ENCODE assay signal across 1 cellular context in the genomic region with DNA sequence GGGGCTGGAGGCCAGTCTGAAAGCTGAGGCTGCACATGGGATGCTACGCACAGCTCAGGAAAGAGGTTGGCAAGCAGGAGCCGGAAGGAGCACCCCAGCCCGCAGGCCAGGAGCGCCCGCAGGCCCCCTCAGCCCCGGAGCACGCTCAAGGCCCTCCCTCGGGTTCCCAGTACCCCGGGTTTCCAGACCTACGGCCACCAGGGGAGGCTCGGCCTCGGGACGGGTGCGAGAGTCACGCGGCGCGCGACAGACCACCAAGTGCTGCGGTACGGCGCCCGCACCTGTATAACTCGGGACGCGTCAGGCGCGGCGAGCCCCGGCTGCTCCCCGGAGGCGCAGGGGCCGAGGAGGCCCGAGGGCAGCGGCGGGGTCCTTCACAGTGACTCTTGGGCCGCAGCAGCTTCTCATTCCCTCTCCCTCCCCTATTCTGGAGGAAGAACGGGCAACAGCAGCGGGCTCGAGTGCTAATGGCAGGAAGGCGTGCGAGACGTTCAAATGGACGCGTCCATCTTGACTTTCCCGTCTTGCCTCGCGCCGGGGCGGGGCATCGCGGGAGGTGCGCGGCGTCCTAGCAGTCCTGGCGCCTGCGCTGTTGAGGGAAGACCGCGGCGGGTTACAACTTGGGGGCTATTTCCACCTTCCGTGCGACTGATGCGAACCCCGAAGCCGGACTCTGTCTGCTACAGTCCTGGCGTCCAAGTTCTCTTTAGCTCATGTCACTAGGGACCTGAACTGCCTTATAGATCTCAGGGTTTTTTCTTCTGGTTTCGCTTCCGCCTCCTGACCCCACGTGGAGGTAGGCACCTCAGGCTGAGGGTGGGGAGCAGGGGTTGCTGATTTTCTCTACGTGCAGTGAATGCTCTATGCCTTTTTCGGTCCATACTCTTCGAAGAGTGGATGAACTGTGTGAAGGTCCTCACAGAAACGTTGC.
TF ChIP-seq lines count a peak whose summit lies in the region.

A gene with protein sequence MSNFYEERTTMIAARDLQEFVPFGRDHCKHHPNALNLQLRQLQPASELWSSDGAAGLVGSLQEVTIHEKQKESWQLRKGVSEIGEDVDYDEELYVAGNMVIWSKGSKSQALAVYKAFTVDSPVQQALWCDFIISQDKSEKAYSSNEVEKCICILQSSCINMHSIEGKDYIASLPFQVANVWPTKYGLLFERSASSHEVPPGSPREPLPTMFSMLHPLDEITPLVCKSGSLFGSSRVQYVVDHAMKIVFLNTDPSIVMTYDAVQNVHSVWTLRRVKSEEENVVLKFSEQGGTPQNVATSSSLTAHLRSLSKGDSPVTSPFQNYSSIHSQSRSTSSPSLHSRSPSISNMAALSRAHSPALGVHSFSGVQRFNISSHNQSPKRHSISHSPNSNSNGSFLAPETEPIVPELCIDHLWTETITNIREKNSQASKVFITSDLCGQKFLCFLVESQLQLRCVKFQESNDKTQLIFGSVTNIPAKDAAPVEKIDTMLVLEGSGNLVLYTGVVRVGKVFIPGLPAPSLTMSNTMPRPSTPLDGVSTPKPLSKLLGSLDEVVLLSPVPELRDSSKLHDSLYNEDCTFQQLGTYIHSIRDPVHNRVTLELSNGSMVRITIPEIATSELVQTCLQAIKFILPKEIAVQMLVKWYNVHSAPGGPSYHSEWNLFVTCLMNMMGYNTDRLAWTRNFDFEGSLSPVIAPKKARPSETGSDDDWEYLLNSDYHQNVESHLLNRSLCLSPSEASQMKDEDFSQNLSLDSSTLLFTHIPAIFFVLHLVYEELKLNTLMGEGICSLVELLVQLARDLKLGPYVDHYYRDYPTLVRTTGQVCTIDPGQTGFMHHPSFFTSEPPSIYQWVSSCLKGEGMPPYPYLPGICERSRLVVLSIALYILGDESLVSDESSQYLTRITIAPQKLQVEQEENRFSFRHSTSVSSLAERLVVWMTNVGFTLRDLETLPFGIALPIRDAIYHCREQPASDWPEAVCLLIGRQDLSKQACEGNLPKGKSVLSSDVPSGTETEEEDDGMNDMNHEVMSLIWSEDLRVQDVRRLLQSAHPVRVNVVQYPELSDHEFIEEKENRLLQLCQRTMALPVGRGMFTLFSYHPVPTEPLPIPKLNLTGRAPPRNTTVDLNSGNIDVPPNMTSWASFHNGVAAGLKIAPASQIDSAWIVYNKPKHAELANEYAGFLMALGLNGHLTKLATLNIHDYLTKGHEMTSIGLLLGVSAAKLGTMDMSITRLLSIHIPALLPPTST (N-terminal part only) (minus strand): TSS at position 533 of the 931 bp plus-strand sequence. CDS start 3,368 bp downstream, outside the sequence.

TF ChIP-seq in HepG2, 621 proteins besides CTCF, POLR2A, EP300 and RAD21 (continued from another document and continues in another):
- TF ChIP-seq, protein P1, sequence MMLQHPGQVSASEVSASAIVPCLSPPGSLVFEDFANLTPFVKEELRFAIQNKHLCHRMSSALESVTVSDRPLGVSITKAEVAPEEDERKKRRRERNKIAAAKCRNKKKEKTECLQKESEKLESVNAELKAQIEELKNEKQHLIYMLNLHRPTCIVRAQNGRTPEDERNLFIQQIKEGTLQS (CRISPR knock-in tag; IDR thresholded peaks at IDR 0.05): 0 out of 2 replicates have a peak, but pooled peaks have one; percentile 19
- TF ChIP-seq ZNF501 (CRISPR knock-in tag; IDR thresholded peaks at IDR 0.05) (peak; percentile 96), MTF1 (CRISPR knock-in tag; IDR thresholded peaks at IDR 0.05) (no peak), RXRB (CRISPR knock-in tag; IDR thresholded peaks at IDR 0.05; ENCODE audit: borderline replicate concordance) (peak; percentile 26; the same call in 1 of the 2 replicates), ZNF878 (CRISPR knock-in tag; IDR thresholded peaks at IDR 0.05) (peak; percentile 79), CENPX (CRISPR knock-in tag; IDR thresholded peaks at IDR 0.05) (no peak), SRSF9 (IDR thresholded peaks at IDR 0.05; ENCODE audit: borderline replicate concordance, insufficient read depth, low read depth, low read length, poor library complexity, severe bottlenecking) (no peak), ZNF883 (CRISPR knock-in tag; IDR thresholded peaks at IDR 0.05; ENCODE audit: not compliant biosample characterization) (peak; percentile 86), ZNF430 (CRISPR knock-in tag; IDR thresholded peaks at IDR 0.05) (no peak; the same call in 1 of the 2 replicates), WIZ (CRISPR knock-in tag; IDR thresholded peaks at IDR 0.05) (no peak), ZNF563 (CRISPR knock-in tag; IDR thresholded peaks at IDR 0.05) (peak; percentile 94), ISL2 (CRISPR knock-in tag; IDR thresholded peaks at IDR 0.05) (peak; percentile 91), GPN1 (CRISPR knock-in tag; IDR thresholded peaks at IDR 0.05; ENCODE audit: borderline replicate concordance) (no peak), ZNF777 (CRISPR knock-in tag; IDR thresholded peaks at IDR 0.05) (peak; percentile 37; the same call in 1 of the 2 replicates), HDAC2 (CRISPR knock-in tag; IDR thresholded peaks at IDR 0.05) (peak; percentile 76), ZNF432 (CRISPR knock-in tag; IDR thresholded peaks at IDR 0.05; ENCODE audit: borderline replicate concordance) (no peak), AGO2 (optimal IDR thresholded peaks at IDR 0.05; ENCODE audit: low read depth, low read length) (peak; percentile 94), ZNF530 (CRISPR knock-in tag; IDR thresholded peaks at IDR 0.05; ENCODE audit: low read depth) (no peak; the same call in 1 of the 2 replicates), ZNF20 (CRISPR knock-in tag; IDR thresholded peaks at IDR 0.05) (0 out of 2 replicates have a peak, but pooled peaks have one; percentile 49), ZNF468 (CRISPR knock-in tag; IDR thresholded peaks at IDR 0.05) (0 out of 2 replicates have a peak, but pooled peaks have one; percentile 33), TEAD3 (CRISPR knock-in tag; optimal IDR thresholded peaks at IDR 0.05; ENCODE audit: borderline replicate concordance) (peak; percentile 39), HOXD1 (CRISPR knock-in tag; IDR thresholded peaks at IDR 0.05) (no peak; the same call in 1 of the 2 replicates), ZNF605 (CRISPR knock-in tag; IDR thresholded peaks at IDR 0.05) (no peak; the same call in 1 of the 2 replicates), ZFX (CRISPR knock-in tag; IDR thresholded peaks at IDR 0.05; ENCODE audit: low read depth) (peak; percentile 98), NR1H2 (CRISPR knock-in tag; IDR thresholded peaks at IDR 0.05; ENCODE audit: borderline replicate concordance, low read depth) (no peak; the same call in 1 of the 2 replicates)
- TF ChIP-seq, protein P2, sequence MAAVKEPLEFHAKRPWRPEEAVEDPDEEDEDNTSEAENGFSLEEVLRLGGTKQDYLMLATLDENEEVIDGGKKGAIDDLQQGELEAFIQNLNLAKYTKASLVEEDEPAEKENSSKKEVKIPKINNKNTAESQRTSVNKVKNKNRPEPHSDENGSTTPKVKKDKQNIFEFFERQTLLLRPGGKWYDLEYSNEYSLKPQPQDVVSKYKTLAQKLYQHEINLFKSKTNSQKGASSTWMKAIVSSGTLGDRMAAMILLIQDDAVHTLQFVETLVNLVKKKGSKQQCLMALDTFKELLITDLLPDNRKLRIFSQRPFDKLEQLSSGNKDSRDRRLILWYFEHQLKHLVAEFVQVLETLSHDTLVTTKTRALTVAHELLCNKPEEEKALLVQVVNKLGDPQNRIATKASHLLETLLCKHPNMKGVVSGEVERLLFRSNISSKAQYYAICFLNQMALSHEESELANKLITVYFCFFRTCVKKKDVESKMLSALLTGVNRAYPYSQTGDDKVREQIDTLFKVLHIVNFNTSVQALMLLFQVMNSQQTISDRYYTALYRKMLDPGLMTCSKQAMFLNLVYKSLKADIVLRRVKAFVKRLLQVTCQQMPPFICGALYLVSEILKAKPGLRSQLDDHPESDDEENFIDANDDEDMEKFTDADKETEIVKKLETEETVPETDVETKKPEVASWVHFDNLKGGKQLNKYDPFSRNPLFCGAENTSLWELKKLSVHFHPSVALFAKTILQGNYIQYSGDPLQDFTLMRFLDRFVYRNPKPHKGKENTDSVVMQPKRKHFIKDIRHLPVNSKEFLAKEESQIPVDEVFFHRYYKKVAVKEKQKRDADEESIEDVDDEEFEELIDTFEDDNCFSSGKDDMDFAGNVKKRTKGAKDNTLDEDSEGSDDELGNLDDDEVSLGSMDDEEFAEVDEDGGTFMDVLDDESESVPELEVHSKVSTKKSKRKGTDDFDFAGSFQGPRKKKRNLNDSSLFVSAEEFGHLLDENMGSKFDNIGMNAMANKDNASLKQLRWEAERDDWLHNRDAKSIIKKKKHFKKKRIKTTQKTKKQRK (IDR thresholded peaks at IDR 0.05; ENCODE audit: low read length): no peak
- TF ChIP-seq, protein P3, sequence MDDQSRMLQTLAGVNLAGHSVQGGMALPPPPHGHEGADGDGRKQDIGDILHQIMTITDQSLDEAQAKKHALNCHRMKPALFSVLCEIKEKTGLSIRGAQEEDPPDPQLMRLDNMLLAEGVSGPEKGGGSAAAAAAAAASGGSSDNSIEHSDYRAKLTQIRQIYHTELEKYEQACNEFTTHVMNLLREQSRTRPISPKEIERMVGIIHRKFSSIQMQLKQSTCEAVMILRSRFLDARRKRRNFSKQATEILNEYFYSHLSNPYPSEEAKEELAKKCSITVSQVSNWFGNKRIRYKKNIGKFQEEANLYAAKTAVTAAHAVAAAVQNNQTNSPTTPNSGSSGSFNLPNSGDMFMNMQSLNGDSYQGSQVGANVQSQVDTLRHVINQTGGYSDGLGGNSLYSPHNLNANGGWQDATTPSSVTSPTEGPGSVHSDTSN (CRISPR knock-in tag; IDR thresholded peaks at IDR 0.05; ENCODE audit: borderline replicate concordance): peak; percentile 66; the same call in 1 of the 2 replicates
- TF ChIP-seq, protein P4, sequence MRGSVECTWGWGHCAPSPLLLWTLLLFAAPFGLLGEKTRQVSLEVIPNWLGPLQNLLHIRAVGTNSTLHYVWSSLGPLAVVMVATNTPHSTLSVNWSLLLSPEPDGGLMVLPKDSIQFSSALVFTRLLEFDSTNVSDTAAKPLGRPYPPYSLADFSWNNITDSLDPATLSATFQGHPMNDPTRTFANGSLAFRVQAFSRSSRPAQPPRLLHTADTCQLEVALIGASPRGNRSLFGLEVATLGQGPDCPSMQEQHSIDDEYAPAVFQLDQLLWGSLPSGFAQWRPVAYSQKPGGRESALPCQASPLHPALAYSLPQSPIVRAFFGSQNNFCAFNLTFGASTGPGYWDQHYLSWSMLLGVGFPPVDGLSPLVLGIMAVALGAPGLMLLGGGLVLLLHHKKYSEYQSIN (CRISPR knock-in tag; IDR thresholded peaks at IDR 0.05; ENCODE audit: borderline replicate concordance): no peak; the same call in 1 of the 2 replicates
- TF ChIP-seq, protein P5, sequence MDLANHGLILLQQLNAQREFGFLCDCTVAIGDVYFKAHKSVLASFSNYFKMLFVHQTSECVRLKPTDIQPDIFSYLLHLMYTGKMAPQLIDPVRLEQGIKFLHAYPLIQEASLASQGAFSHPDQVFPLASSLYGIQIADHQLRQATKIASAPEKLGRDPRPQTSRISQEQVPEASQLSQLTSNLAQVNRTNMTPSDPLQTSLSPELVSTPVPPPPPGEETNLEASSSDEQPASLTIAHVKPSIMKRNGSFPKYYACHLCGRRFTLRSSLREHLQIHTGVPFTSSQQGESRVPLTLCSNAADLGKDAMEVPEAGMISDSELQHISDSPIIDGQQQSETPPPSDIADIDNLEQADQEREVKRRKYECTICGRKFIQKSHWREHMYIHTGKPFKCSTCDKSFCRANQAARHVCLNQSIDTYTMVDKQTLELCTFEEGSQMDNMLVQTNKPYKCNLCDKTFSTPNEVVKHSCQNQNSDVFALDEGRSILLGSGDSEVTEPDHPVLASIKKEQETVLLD (CRISPR knock-in tag; IDR thresholded peaks at IDR 0.05; ENCODE audit: low read depth): 0 out of 2 replicates have a peak, but pooled peaks have one; percentile 23
- TF ChIP-seq, protein P6, sequence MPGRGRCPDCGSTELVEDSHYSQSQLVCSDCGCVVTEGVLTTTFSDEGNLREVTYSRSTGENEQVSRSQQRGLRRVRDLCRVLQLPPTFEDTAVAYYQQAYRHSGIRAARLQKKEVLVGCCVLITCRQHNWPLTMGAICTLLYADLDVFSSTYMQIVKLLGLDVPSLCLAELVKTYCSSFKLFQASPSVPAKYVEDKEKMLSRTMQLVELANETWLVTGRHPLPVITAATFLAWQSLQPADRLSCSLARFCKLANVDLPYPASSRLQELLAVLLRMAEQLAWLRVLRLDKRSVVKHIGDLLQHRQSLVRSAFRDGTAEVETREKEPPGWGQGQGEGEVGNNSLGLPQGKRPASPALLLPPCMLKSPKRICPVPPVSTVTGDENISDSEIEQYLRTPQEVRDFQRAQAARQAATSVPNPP (CRISPR knock-in tag; IDR thresholded peaks at IDR 0.05): 0 out of 2 replicates have a peak, but pooled peaks have one; percentile 75
- TF ChIP-seq, protein P7, sequence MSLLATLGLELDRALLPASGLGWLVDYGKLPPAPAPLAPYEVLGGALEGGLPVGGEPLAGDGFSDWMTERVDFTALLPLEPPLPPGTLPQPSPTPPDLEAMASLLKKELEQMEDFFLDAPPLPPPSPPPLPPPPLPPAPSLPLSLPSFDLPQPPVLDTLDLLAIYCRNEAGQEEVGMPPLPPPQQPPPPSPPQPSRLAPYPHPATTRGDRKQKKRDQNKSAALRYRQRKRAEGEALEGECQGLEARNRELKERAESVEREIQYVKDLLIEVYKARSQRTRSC (CRISPR knock-in tag; IDR thresholded peaks at IDR 0.05; ENCODE audit: low read depth): no peak
- TF ChIP-seq, protein P8, sequence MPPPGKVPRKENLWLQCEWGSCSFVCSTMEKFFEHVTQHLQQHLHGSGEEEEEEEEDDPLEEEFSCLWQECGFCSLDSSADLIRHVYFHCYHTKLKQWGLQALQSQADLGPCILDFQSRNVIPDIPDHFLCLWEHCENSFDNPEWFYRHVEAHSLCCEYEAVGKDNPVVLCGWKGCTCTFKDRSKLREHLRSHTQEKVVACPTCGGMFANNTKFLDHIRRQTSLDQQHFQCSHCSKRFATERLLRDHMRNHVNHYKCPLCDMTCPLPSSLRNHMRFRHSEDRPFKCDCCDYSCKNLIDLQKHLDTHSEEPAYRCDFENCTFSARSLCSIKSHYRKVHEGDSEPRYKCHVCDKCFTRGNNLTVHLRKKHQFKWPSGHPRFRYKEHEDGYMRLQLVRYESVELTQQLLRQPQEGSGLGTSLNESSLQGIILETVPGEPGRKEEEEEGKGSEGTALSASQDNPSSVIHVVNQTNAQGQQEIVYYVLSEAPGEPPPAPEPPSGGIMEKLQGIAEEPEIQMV (CRISPR knock-in tag; IDR thresholded peaks at IDR 0.05; ENCODE audit: low read depth): peak; percentile 81; the same call in 1 of the 2 replicates
- TF ChIP-seq, protein P9, sequence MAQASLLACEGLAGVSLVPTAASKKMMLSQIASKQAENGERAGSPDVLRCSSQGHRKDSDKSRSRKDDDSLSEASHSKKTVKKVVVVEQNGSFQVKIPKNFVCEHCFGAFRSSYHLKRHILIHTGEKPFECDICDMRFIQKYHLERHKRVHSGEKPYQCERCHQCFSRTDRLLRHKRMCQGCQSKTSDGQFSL (CRISPR knock-in tag; IDR thresholded peaks at IDR 0.05): 0 out of 2 replicates have a peak, but pooled peaks have one; percentile 17
- TF ChIP-seq, protein P10, sequence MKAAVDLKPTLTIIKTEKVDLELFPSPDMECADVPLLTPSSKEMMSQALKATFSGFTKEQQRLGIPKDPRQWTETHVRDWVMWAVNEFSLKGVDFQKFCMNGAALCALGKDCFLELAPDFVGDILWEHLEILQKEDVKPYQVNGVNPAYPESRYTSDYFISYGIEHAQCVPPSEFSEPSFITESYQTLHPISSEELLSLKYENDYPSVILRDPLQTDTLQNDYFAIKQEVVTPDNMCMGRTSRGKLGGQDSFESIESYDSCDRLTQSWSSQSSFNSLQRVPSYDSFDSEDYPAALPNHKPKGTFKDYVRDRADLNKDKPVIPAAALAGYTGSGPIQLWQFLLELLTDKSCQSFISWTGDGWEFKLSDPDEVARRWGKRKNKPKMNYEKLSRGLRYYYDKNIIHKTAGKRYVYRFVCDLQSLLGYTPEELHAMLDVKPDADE (CRISPR knock-in tag; IDR thresholded peaks at IDR 0.05): peak; percentile 94
